Comparison of ENCODE assay signal across 29 cellular contexts in the genomic region with DNA sequence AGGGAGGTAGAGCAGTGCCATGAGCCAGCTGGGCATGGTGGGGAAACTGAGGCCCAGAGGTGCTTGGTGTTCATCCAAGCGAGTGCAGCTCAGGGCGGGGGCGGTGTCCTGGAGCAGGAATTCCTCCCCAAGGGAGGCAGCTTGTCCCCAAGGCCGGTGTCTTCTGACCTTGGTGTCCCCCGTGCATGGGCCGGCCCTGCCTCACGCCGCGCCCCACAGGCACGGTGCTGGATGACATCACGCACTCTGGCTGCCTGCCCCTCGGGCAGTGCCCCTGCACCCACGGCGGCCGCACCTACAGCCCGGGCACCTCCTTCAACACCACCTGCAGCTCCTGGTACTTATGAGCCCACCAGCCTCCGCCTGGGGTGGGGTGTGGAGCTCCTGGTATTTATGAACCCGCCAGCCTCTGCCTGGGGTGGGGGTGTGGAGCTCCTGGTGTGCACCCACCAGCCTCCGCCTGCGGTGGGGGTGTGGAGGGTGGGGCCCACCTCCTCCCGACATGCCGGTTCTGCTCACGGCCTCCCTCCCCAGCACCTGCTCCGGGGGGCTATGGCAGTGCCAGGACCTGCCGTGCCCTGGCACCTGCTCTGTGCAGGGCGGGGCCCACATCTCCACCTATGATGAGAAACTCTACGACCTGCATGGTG. TPM values are rescaled to one million over a fixed set of nuclear protein-coding genes. Genes with fewer than 3 reads are reported as not detected.
A peak's percentile ranks its signal among the peaks of the same experiment; 100 is the strongest.
DNase-seq lines count a peak whose midpoint lies in the region; ATAC-seq and TF ChIP-seq lines count a peak whose summit lies in the region.
"Had no signal": no experiment of that assay in that cellular context is flagged by ENCODE, and none has a peak within 500 bp of the region (broad histone marks: within the 10 kb centered on the region; RNA-seq: fewer than 3 reads in every experiment).

No MANE protein-coding gene starts in this region.

- H3K36me3 ChIP-seq in right atrium auricular region (no peaks in the 10 kb centered on the region), spleen (no peaks in the 10 kb centered on the region)
- H3K36me3 ChIP-seq: BLaER1, neural progenitor cell had no signal

- H3K27me3 ChIP-seq in right atrium auricular region (no peaks in the 10 kb centered on the region), spleen (replicated peaks in 1 of 7) (peaks cover 0 to 81% (median 0%) of the 10 kb centered on the region in 7 donors)
- H3K27me3 ChIP-seq: neural progenitor cell had no signal

- H3K9me3 Mint-ChIP-seq in chondrocyte (ENCODE audit: low read depth) = no peaks in the 10 kb centered on the region
- H3K9me3 Mint-ChIP-seq in activated CD8-positive, alpha-beta T cell treated with anti-CD3 and anti-CD28 coated beads for 36 hours = no peaks in the 10 kb centered on the region
- H3K9me3 Mint-ChIP-seq: activated B cell treated with CpG ODN at 0.5 μM for 24 hours; activated CD4-positive, alpha-beta memory T cell treated with anti-CD3 and anti-CD28 coated beads for 36 hours; activated naive CD8-positive, alpha-beta T cell treated with anti-CD3 and anti-CD28 coated beads, Interleukin-2, amount 50 U/mL, for 24 hours; brain; IgD-negative memory B cell; neural progenitor cell had no signal

- no peaks in the 10 kb centered on the region for H3K36me3 Mint-ChIP-seq in chondrocyte (ENCODE audit: low read depth)
- no peaks in the 10 kb centered on the region for H3K36me3 Mint-ChIP-seq in activated CD8-positive, alpha-beta T cell treated with anti-CD3 and anti-CD28 coated beads for 36 hours (ENCODE audit: low read depth)
- H3K36me3 Mint-ChIP-seq: activated CD4-positive, alpha-beta memory T cell treated with anti-CD3 and anti-CD28 coated beads for 36 hours; brain; IgD-negative memory B cell; neural progenitor cell had no signal

- H3K27ac ChIP-seq in right atrium auricular region = no peak overlapping the region
- no peak overlapping the region for H3K27ac ChIP-seq in spleen
- H3K27ac ChIP-seq: BLaER1, neural progenitor cell had no signal

- CTCF ChIA-PET in activated CD8-positive, alpha-beta T cell treated with anti-CD3 and anti-CD28 coated beads for 36 hours (lab: Charles Lee) = no interaction called here

- no peak for TF ChIP-seq POLR2A in spleen (IDR thresholded peaks at IDR 0.05)

- peaks cover 6% of the 10 kb centered on the region for H3K27me3 Mint-ChIP-seq in chondrocyte (ENCODE audit: low read depth)
- no peaks in the 10 kb centered on the region for H3K27me3 Mint-ChIP-seq in activated CD8-positive, alpha-beta T cell treated with anti-CD3 and anti-CD28 coated beads for 36 hours
- H3K27me3 Mint-ChIP-seq: activated B cell treated with CpG ODN at 0.5 μM for 24 hours; activated CD4-positive, alpha-beta memory T cell treated with anti-CD3 and anti-CD28 coated beads for 36 hours; activated naive CD8-positive, alpha-beta T cell treated with anti-CD3 and anti-CD28 coated beads, Interleukin-2, amount 50 U/mL, for 24 hours; brain; IgD-negative memory B cell had no signal

- H3K27ac Mint-ChIP-seq in chondrocyte (ENCODE audit: unreplicated experiment) = no peak overlapping the region
- H3K27ac Mint-ChIP-seq in activated CD8-positive, alpha-beta T cell treated with anti-CD3 and anti-CD28 coated beads for 36 hours = no peak overlapping the region
- H3K27ac Mint-ChIP-seq: activated B cell treated with CpG ODN at 0.5 μM for 24 hours; activated CD4-positive, alpha-beta memory T cell treated with anti-CD3 and anti-CD28 coated beads for 36 hours; activated naive CD8-positive, alpha-beta T cell treated with anti-CD3 and anti-CD28 coated beads, Interleukin-2, amount 50 U/mL, for 24 hours; brain; IgD-negative memory B cell; neural progenitor cell had no signal

- H3K4me1 ChIP-seq in right atrium auricular region (no peaks in the 10 kb centered on the region), spleen (no peaks in the 10 kb centered on the region)

- H3K4me1 Mint-ChIP-seq in chondrocyte (ENCODE audit: low read depth) = no peaks in the 10 kb centered on the region
- no peaks in the 10 kb centered on the region for H3K4me1 Mint-ChIP-seq in activated CD8-positive, alpha-beta T cell treated with anti-CD3 and anti-CD28 coated beads for 36 hours (ENCODE audit: low read depth)
- H3K4me1 Mint-ChIP-seq: activated B cell treated with CpG ODN at 0.5 μM for 24 hours; activated naive CD8-positive, alpha-beta T cell treated with anti-CD3 and anti-CD28 coated beads, Interleukin-2, amount 50 U/mL, for 24 hours; brain; neural progenitor cell had no signal

- TF ChIP-seq CTCF in right atrium auricular region (IDR thresholded peaks at IDR 0.05) = no peak
- TF ChIP-seq CTCF in chondrocyte (IDR thresholded peaks at IDR 0.05) = no peak
- TF ChIP-seq CTCF in spleen (IDR thresholded peaks at IDR 0.05 in 8 of 11, conservative IDR thresholded peaks at IDR 0.05 in 3 of 11) = no peak
- no peak for TF ChIP-seq CTCF in activated CD8-positive, alpha-beta T cell treated with anti-CD3 and anti-CD28 coated beads for 36 hours (IDR thresholded peaks at IDR 0.05)

- intact Hi-C loops in Right ventricle myocardium superior (cut with DNase I) (no loop called here), left colon (cut with DNase I, micrococcal nuclease) (no loop called here), spleen (cut with DNase I; ENCODE audit: low total_unique reads) (no loop called here)
- intact Hi-C loops in activated CD8-positive, alpha-beta T cell treated with anti-CD3 and anti-CD28 coated beads for 36 hours (cut with micrococcal nuclease) = no loop called here

- no peak for ATAC-seq in Right ventricle myocardium superior (ENCODE audit: poor library complexity)
- peak; percentile 32 for ATAC-seq in left colon
- ATAC-seq in left lobe of liver = no peak
- no peak for ATAC-seq in activated CD8-positive, alpha-beta T cell treated with anti-CD3 and anti-CD28 coated beads for 36 hours
- ATAC-seq: activated naive CD8-positive, alpha-beta T cell treated with anti-CD3 and anti-CD28 coated beads, Interleukin-2, amount 50 U/mL, for 24 hours; GM12878 had no signal

- POLR2A ChIA-PET in activated CD8-positive, alpha-beta T cell treated with anti-CD3 and anti-CD28 coated beads for 36 hours (lab: Charles Lee) = no interaction called here

- DNase-seq in Right ventricle myocardium superior (peak; percentile 22), right atrium auricular region (ENCODE audit: low spot score) (no peak), chondrocyte (ENCODE audit: low spot score) (peak; percentile 84), left colon (peak; percentile 49 to 57), spleen (peak; percentile 65), left lobe of liver (ENCODE audit: low spot score) (no peak), UCSD-AML1 (lab: John Stamatoyannopoulos, UW; ENCODE audit: unreplicated experiment) (no peak)
- no peak for DNase-seq in activated CD8-positive, alpha-beta T cell treated with anti-CD3 and anti-CD28 coated beads for 36 hours
- DNase-seq: ACHN; activated B cell treated with CpG ODN at 0.5 μM for 24 hours; activated CD4-positive, alpha-beta memory T cell treated with anti-CD3 and anti-CD28 coated beads for 36 hours; activated naive CD8-positive, alpha-beta T cell treated with anti-CD3 and anti-CD28 coated beads, Interleukin-2, amount 50 U/mL, for 24 hours; COR-L47; DMS79 treated with DMSO at 0.1 percent for 48 hours; effector CD8-positive, alpha-beta T cell; erythroblast; NCI-H1105; NCI-H2029; NCI-H226; NCI-H774; stimulated activated CD4-positive, alpha-beta T cell treated with anti-CD3 and anti-CD28 coated beads, Interleukin-4, amount 100 ng/mL, for 4 hours; stimulated activated naive CD4-positive, alpha-beta T cell; T-helper 9 cell had no signal

- 75 to 84% (median 81%) methylated on average over 20 to 27 of the region's 27 CpGs for WGBS in spleen, 5 donors

- H3K4me3 Mint-ChIP-seq in chondrocyte (ENCODE audit: unreplicated experiment) = no peak overlapping the region
- H3K4me3 Mint-ChIP-seq in activated CD8-positive, alpha-beta T cell treated with anti-CD3 and anti-CD28 coated beads for 36 hours = no peak overlapping the region
- H3K4me3 Mint-ChIP-seq: activated B cell treated with CpG ODN at 0.5 μM for 24 hours; activated CD4-positive, alpha-beta memory T cell treated with anti-CD3 and anti-CD28 coated beads for 36 hours; activated naive CD8-positive, alpha-beta T cell treated with anti-CD3 and anti-CD28 coated beads, Interleukin-2, amount 50 U/mL, for 24 hours; brain; IgD-negative memory B cell; neural progenitor cell had no signal

- H3K4me3 ChIP-seq in right atrium auricular region (no peak overlapping the region), spleen (no peak overlapping the region)
- H3K4me3 ChIP-seq: BLaER1, GM12878, neural progenitor cell had no signal

- H3K9me3 ChIP-seq in right atrium auricular region = no peaks in the 10 kb centered on the region
- no peaks in the 10 kb centered on the region for H3K9me3 ChIP-seq in spleen
- H3K9me3 ChIP-seq: BLaER1 had no signal

RNA-seq across cellular contexts. Expression of a gene that starts 6.7 kb away (rescaled TPM):
- total RNA-seq in Right ventricle myocardium superior (not detected), right atrium auricular region (not detected), chondrocyte (not detected in 3 replicates), left colon (100 to 1,000 TPM; 258 to 369 TPM), spleen (under 1 TPM in 1 of 7 donors, not detected in 6; 0.09 TPM), left lobe of liver (4.1 TPM)
- under 1 TPM in 2 of 3 donors, not detected in 1; under 0.01 TPM for polyA plus RNA-seq in spleen
- not detected for total RNA-seq in activated CD8-positive, alpha-beta T cell treated with anti-CD3 and anti-CD28 coated beads for 36 hours
- total RNA-seq: activated B cell treated with CpG ODN at 0.5 μM for 24 hours; activated CD4-positive, alpha-beta memory T cell treated with anti-CD3 and anti-CD28 coated beads for 36 hours; fibroblast of villous mesenchyme had no signal
- polyA plus RNA-seq: GM12878, IgD-negative memory B cell had no signal

Comparison
In these comparisons a context has a peak if more than half of its experiments do, and no peak if none do; other contexts are left out.
1. DNase-seq: peak in Right ventricle myocardium superior (single experiment), chondrocyte (single experiment), left colon (2 of 2) and spleen (single experiment); none in right atrium auricular region (single experiment), left lobe of liver (single experiment), UCSD-AML1 (single experiment) and activated CD8-positive, alpha-beta T cell treated with anti-CD3 and anti-CD28 coated beads for 36 hours (single experiment).
2. RNA of a gene that starts 6.7 kb away (total RNA-seq): 258 to 369 TPM in left colon; 4.1 TPM in left lobe of liver (single experiment), not detected in Right ventricle myocardium superior (single experiment), not detected in right atrium auricular region, not detected in chondrocyte, 0.09 TPM in spleen and not detected in activated CD8-positive, alpha-beta T cell treated with anti-CD3 and anti-CD28 coated beads for 36 hours; every median in the first group is over 10 times any median in the second.